27 cellular contexts compared by ENCODE assay signal in genomic region chr1:8139941-8140340, GRCh38.
"Had no signal": no experiment of that assay in that cellular context is flagged by ENCODE, and none has a peak within 500 bp of the region (broad histone marks: within the 10 kb centered on the region; RNA-seq: fewer than 3 reads in every experiment).

No MANE protein-coding gene starts in this region.

- H3K4me1 ChIP-seq: colonic mucosa had no signal

- H3K27ac Mint-ChIP-seq: activated naive CD4-positive, alpha-beta T cell treated with anti-CD3 and anti-CD28 coated beads for 36 hours; activated naive CD8-positive, alpha-beta T cell treated with anti-CD3 and anti-CD28 coated beads for 36 hours; activated T-helper 1 cell treated with anti-CD3 and anti-CD28 coated beads, Interleukin-12 subunit alpha, Interleukin-12 subunit beta, Interleukin-2, Interleukin-4 antibody, amounts not matched to agents 30 ng/mL and 10 ng/mL and 1 ng/mL, durations not matched to agents 14 hours and 24 hours and 36 hours; brain; T-helper 1 cell treated with Interleukin-12 subunit alpha and Interleukin-12 subunit beta and Interleukin-4 antibody, amounts not matched to agents 30 μg/mL and 1 μg/mL, for 36 hours had no signal

- H3K27me3 ChIP-seq: adrenal gland, ascending aorta, cardiac muscle cell, colonic mucosa, tibial nerve had no signal

- H3K9me3 ChIP-seq: adrenal gland, ascending aorta, colonic mucosa, left ventricle myocardium inferior, spleen, tibial nerve had no signal

- H3K36me3 Mint-ChIP-seq: activated naive CD8-positive, alpha-beta T cell treated with anti-CD3 and anti-CD28 coated beads for 36 hours; brain; naive B cell had no signal

- H3K4me3 ChIP-seq: adrenal gland, ascending aorta, cardiac muscle cell, colonic mucosa, left ventricle myocardium inferior, spleen, tibial nerve had no signal

- H3K36me3 ChIP-seq: adrenal gland, ascending aorta, cardiac muscle cell, colonic mucosa, left ventricle myocardium inferior, spleen, tibial nerve, WERI-Rb-1 had no signal

- DNase-seq: activated CD4-positive, alpha-beta T cell treated with anti-CD3 and anti-CD28 coated beads for 48 hours; activated CD4-positive, alpha-beta T cell treated with anti-CD3 and anti-CD28 coated beads, Interleukin-2, amount 50 U/mL, for 48 hours; activated CD8-positive, alpha-beta memory T cell treated with anti-CD3 and anti-CD28 coated beads for 24 hours; activated effector memory CD4-positive, alpha-beta T cell treated with anti-CD3 and anti-CD28 coated beads, Interleukin-2, amount 50 U/mL, for 16 hours; activated naive CD4-positive, alpha-beta T cell treated with anti-CD3 and anti-CD28 coated beads for 36 hours; activated naive CD8-positive, alpha-beta T cell treated with anti-CD3 and anti-CD28 coated beads for 36 hours; activated T-cell treated with anti-CD3 and anti-CD28 coated beads, Interleukin-2, amount 50 U/mL, for 1 hour; adrenal gland; cerebellar nuclear complex; colonic mucosa; effector CD8-positive, alpha-beta T cell; glutamatergic neuron; left ventricle myocardium inferior; naive B cell; right cardiac atrium; spleen; stimulated activated naive CD4-positive, alpha-beta T cell treated with Interleukin-2 at 50 U/mL for 16 hours; T1000; WERI-Rb-1 had no signal

- H3K4me3 Mint-ChIP-seq: activated naive CD4-positive, alpha-beta T cell treated with anti-CD3 and anti-CD28 coated beads for 36 hours; activated naive CD8-positive, alpha-beta T cell treated with anti-CD3 and anti-CD28 coated beads for 36 hours; activated T-helper 1 cell treated with anti-CD3 and anti-CD28 coated beads, Interleukin-12 subunit alpha, Interleukin-12 subunit beta, Interleukin-2, Interleukin-4 antibody, amounts not matched to agents 30 ng/mL and 10 ng/mL and 1 ng/mL, durations not matched to agents 14 hours and 24 hours and 36 hours; brain; naive B cell; T-helper 1 cell treated with Interleukin-12 subunit alpha and Interleukin-12 subunit beta and Interleukin-4 antibody, amounts not matched to agents 30 μg/mL and 1 μg/mL, for 36 hours had no signal

- H3K9me3 Mint-ChIP-seq: activated naive CD4-positive, alpha-beta T cell treated with anti-CD3 and anti-CD28 coated beads for 36 hours; activated naive CD8-positive, alpha-beta T cell treated with anti-CD3 and anti-CD28 coated beads for 36 hours; activated T-helper 1 cell treated with anti-CD3 and anti-CD28 coated beads, Interleukin-12 subunit alpha, Interleukin-12 subunit beta, Interleukin-2, Interleukin-4 antibody, amounts not matched to agents 30 ng/mL and 10 ng/mL and 1 ng/mL, durations not matched to agents 14 hours and 24 hours and 36 hours; naive B cell; T-helper 1 cell treated with Interleukin-12 subunit alpha and Interleukin-12 subunit beta and Interleukin-4 antibody, amounts not matched to agents 30 μg/mL and 1 μg/mL, for 36 hours had no signal

- ATAC-seq: activated CD4-positive, CD25-positive, alpha-beta regulatory T cell treated with anti-CD3 and anti-CD28 coated beads, Interleukin-2, amount 50 U/mL, for 24 hours; right cardiac atrium had no signal

- H3K4me1 Mint-ChIP-seq: naive B cell had no signal

- H3K27ac ChIP-seq: adrenal gland, cardiac muscle cell, colonic mucosa, epithelial cell of prostate, left ventricle myocardium inferior, spleen, tibial nerve, WERI-Rb-1 had no signal
